Comparison of ENCODE assay signal across 29 cellular contexts in genomic region chr15:52146776-52147175, GRCh38. TPM values are rescaled to one million over a fixed set of nuclear protein-coding genes. Genes with fewer than 3 reads are reported as not detected.
"Had no signal": no experiment of that assay in that cellular context is flagged by ENCODE, and none has a peak within 500 bp of the region (broad histone marks: within the 10 kb centered on the region; RNA-seq: fewer than 3 reads in every experiment).

No MANE protein-coding gene starts in this region.

- H3K9ac ChIP-seq: neural progenitor cell had no signal

- H3K27me3 ChIP-seq: dorsolateral prefrontal cortex, foreskin keratinocyte, gastroesophageal sphincter, heart left ventricle, left lung, neural progenitor cell, right atrium auricular region, stomach, tibial artery had no signal

- H3K27ac Mint-ChIP-seq: naive thymus-derived CD4-positive, alpha-beta T cell; nephron; neural progenitor cell; type B pancreatic cell had no signal

- H3K4me1 Mint-ChIP-seq: nephron, neural progenitor cell had no signal

- ATAC-seq: foreskin keratinocyte; gastroesophageal sphincter; heart left ventricle; left cardiac atrium; left lung; naive thymus-derived CD4-positive, alpha-beta T cell; sciatic nerve had no signal

- H3K27me3 Mint-ChIP-seq: naive thymus-derived CD4-positive, alpha-beta T cell; type B pancreatic cell had no signal

- H3K9me3 ChIP-seq: gastroesophageal sphincter, left lung, prostate gland, right atrium auricular region, stomach, tibial artery had no signal

- H3K4me1 ChIP-seq: gastroesophageal sphincter, left lung, neural progenitor cell, prostate gland, right atrium auricular region, stomach had no signal

- H3K4me3 Mint-ChIP-seq: naive thymus-derived CD4-positive, alpha-beta T cell; nephron; neural progenitor cell; type B pancreatic cell had no signal

- H3K36me3 ChIP-seq: neural progenitor cell had no signal

- H3K4me3 ChIP-seq: dorsolateral prefrontal cortex, gastroesophageal sphincter, heart left ventricle, left lung, neural progenitor cell, prostate gland, right atrium auricular region, smooth muscle cell, stomach, tibial artery had no signal

- H2AFZ ChIP-seq: neural progenitor cell had no signal

- H3K27ac ChIP-seq: dorsolateral prefrontal cortex, foreskin keratinocyte, gastroesophageal sphincter, heart left ventricle, left lung, neural progenitor cell, prostate gland, right atrium auricular region, stomach, tibial artery had no signal

- H3K4me2 ChIP-seq: neural progenitor cell, smooth muscle cell had no signal

- DNase-seq: dorsolateral prefrontal cortex; effector CD4-positive, alpha-beta T cell; foreskin keratinocyte; heart left ventricle; hippocampal formation; left cardiac atrium; left lung; mesenchymal stem cell; midbrain; naive thymus-derived CD4-positive, alpha-beta T cell; nucleus accumbens; stimulated activated CD4-positive, alpha-beta T cell treated with anti-CD3 and anti-CD28 coated beads, Interleukin-12 subunit alpha, Interleukin-12 subunit beta, amount 100 ng/mL, for 4 hours; stimulated activated CD4-positive, alpha-beta T cell treated with anti-CD3 and anti-CD28 coated beads, Interleukin-1b, Interleukin-23, amount 100 ng/mL, for 48 hours; stimulated activated CD4-positive, alpha-beta T cell treated with anti-CD3 and anti-CD28 coated beads, Interleukin-4, amount 100 ng/mL, for 1 hour; stimulated activated CD8-positive, alpha-beta memory T cell treated with anti-CD3 and anti-CD28 coated beads, Interleukin-4, amount 100 ng/mL, for 48 hours; stimulated activated naive CD4-positive, alpha-beta T cell; stomach; tibial artery had no signal

- H3K9me3 Mint-ChIP-seq: nephron, neural progenitor cell, type B pancreatic cell had no signal

RNA-seq across cellular contexts. Expression of gene BCL2L10, which starts 34.2 kb away (rescaled TPM):
- total RNA-seq: kidney epithelial cell, left cardiac atrium, osteocyte, sciatic nerve, subcutaneous adipose tissue had no signal
- polyA plus RNA-seq: heart left ventricle; naive thymus-derived CD4-positive, alpha-beta T cell; smooth muscle cell had no signal
